Comparison of ENCODE assay signal across 20 cellular contexts in genomic region chr15:75228787-75229186, GRCh38. TPM values are rescaled to one million over a fixed set of nuclear protein-coding genes. Genes with fewer than 3 reads are reported as not detected.
A peak's percentile ranks its signal among the peaks of the same experiment; 100 is the strongest.
DNase-seq lines count a peak whose midpoint lies in the region; ATAC-seq and TF ChIP-seq lines count a peak whose summit lies in the region.
"Had no signal": no experiment of that assay in that cellular context is flagged by ENCODE, and none has a peak within 500 bp of the region (broad histone marks: within the 10 kb centered on the region; RNA-seq: fewer than 3 reads in every experiment).

No MANE protein-coding gene starts in this region.

- ATAC-seq in activated T-cell treated with anti-CD3 and anti-CD28 coated beads, Interleukin-2, amount 50 U/mL, for 72 hours (replicated peaks in 1 of 2), result no peak

- H3K27ac ChIP-seq in osteoblast (ENCODE audit: low read depth, low read length) (no peak overlapping the region), neural progenitor cell (no peak overlapping the region)
- H3K27ac ChIP-seq: 22Rv1, KMS-11 had no signal

- H3K36me3 ChIP-seq in osteoblast (ENCODE audit: insufficient read depth, low read length) (no peaks in the 10 kb centered on the region), neural progenitor cell (no peaks in the 10 kb centered on the region)

- no peak overlapping the region for H3K4me3 Mint-ChIP-seq in activated T-cell treated with anti-CD3 and anti-CD28 coated beads, Interleukin-2, amount 50 U/mL, for 24 hours
- no peak overlapping the region for H3K4me3 Mint-ChIP-seq in activated T-cell treated with anti-CD3 and anti-CD28 coated beads, Interleukin-2, amount 50 U/mL, for 72 hours
- no peak overlapping the region for H3K4me3 Mint-ChIP-seq in neural progenitor cell

- peak; percentile 16 for DNase-seq in activated T-cell treated with anti-CD3 and anti-CD28 coated beads, Interleukin-2, amount 50 U/mL, for 24 hours
- no peak for DNase-seq in activated T-cell treated with anti-CD3 and anti-CD28 coated beads, Interleukin-2, amount 50 U/mL, for 72 hours
- DNase-seq in 8988T (peak; percentile 3), HuH-7.5 (ENCODE audit: low spot score) (peak; percentile 10), osteoblast (ENCODE audit: insufficient read length, low spot score, missing footprints) (peak; percentile 62), neural progenitor cell (ENCODE audit: low spot score) (no peak), NCI-H69 (lab: John Stamatoyannopoulos, UW) (no peak), NCI-H146 treated with DMSO at 0.1 percent for 48 hours (lab: John Stamatoyannopoulos, UW; ENCODE audit: unreplicated experiment) (no peak)
- DNase-seq: DMS 273 treated with DMSO at 0.1 percent for 48 hours, GF-D8, MV-4-11, NCI-H187, NCI-H2107, NCI-H2227 treated with DMSO at 0.1 percent for 48 hours, NCI-H524, SIG-M5 had no signal

- H3K36me3 Mint-ChIP-seq in activated T-cell treated with anti-CD3 and anti-CD28 coated beads, Interleukin-2, amount 50 U/mL, for 24 hours (ENCODE audit: low read depth), result no peaks in the 10 kb centered on the region
- H3K36me3 Mint-ChIP-seq in activated T-cell treated with anti-CD3 and anti-CD28 coated beads, Interleukin-2, amount 50 U/mL, for 72 hours (ENCODE audit: insufficient read depth in 2 of 2), result no peaks in the 10 kb centered on the region
- H3K36me3 Mint-ChIP-seq in neural progenitor cell, result no peaks in the 10 kb centered on the region

- no peaks in the 10 kb centered on the region for H3K9me3 Mint-ChIP-seq in activated T-cell treated with anti-CD3 and anti-CD28 coated beads, Interleukin-2, amount 50 U/mL, for 24 hours
- no peaks in the 10 kb centered on the region for H3K9me3 Mint-ChIP-seq in activated T-cell treated with anti-CD3 and anti-CD28 coated beads, Interleukin-2, amount 50 U/mL, for 72 hours
- no peaks in the 10 kb centered on the region for H3K9me3 Mint-ChIP-seq in neural progenitor cell

- H3K79me2 ChIP-seq in osteoblast (ENCODE audit: insufficient read depth, low read length) (no peaks in the 10 kb centered on the region), neural progenitor cell (ENCODE audit: low read depth) (no peaks in the 10 kb centered on the region)

- no peaks in the 10 kb centered on the region for H3K4me1 Mint-ChIP-seq in activated T-cell treated with anti-CD3 and anti-CD28 coated beads, Interleukin-2, amount 50 U/mL, for 24 hours (ENCODE audit: low read depth)
- H3K4me1 Mint-ChIP-seq in activated T-cell treated with anti-CD3 and anti-CD28 coated beads, Interleukin-2, amount 50 U/mL, for 72 hours (ENCODE audit: low read depth), result no peaks in the 10 kb centered on the region
- H3K4me1 Mint-ChIP-seq in neural progenitor cell, result peaks cover 10% of the 10 kb centered on the region

- H3K4me3 ChIP-seq in osteoblast (ENCODE audit: insufficient read depth, low read length) (no peak overlapping the region), neural progenitor cell (no peak overlapping the region)

- H2AFZ ChIP-seq in osteoblast (ENCODE audit: low read length) (no peak overlapping the region), neural progenitor cell (replicated peaks) (no peak overlapping the region)

- H3K4me1 ChIP-seq in osteoblast (ENCODE audit: insufficient read depth, low read length) (no peaks in the 10 kb centered on the region), neural progenitor cell (no peaks in the 10 kb centered on the region)

- no peak overlapping the region for H3K27ac Mint-ChIP-seq in activated T-cell treated with anti-CD3 and anti-CD28 coated beads, Interleukin-2, amount 50 U/mL, for 24 hours
- H3K27ac Mint-ChIP-seq in activated T-cell treated with anti-CD3 and anti-CD28 coated beads, Interleukin-2, amount 50 U/mL, for 72 hours, result no peak overlapping the region
- no peak overlapping the region for H3K27ac Mint-ChIP-seq in neural progenitor cell

- peaks cover 24% of the 10 kb centered on the region for H3K27me3 Mint-ChIP-seq in activated T-cell treated with anti-CD3 and anti-CD28 coated beads, Interleukin-2, amount 50 U/mL, for 24 hours
- peaks cover 12% of the 10 kb centered on the region for H3K27me3 Mint-ChIP-seq in activated T-cell treated with anti-CD3 and anti-CD28 coated beads, Interleukin-2, amount 50 U/mL, for 72 hours (ENCODE audit: low read depth)
- peaks cover 8% of the 10 kb centered on the region for H3K27me3 Mint-ChIP-seq in neural progenitor cell (ENCODE audit: insufficient read depth, low read depth)

- H4K20me1 ChIP-seq in osteoblast (ENCODE audit: insufficient read depth, low read length) (peaks cover 4% of the 10 kb centered on the region), neural progenitor cell (ENCODE audit: low read depth) (no peaks in the 10 kb centered on the region)

- TF ChIP-seq CTCF in osteoblast (IDR thresholded peaks at IDR 0.05; ENCODE audit: extremely low read depth, low read depth, low read length) (no peak), neural progenitor cell (IDR thresholded peaks at IDR 0.05) (no peak)

- no peaks in the 10 kb centered on the region for H3F3A ChIP-seq in neural progenitor cell (ENCODE audit: low read depth)

- H3K9me3 ChIP-seq in osteoblast (ENCODE audit: low read depth, low read length), result no peaks in the 10 kb centered on the region
- no peaks in the 10 kb centered on the region for H3K9me3 ChIP-seq in neural progenitor cell (ENCODE audit: low read depth)

- H3K9ac ChIP-seq in neural progenitor cell, result no peak overlapping the region
- H3K9ac ChIP-seq: KMS-11 had no signal

- H3K4me2 ChIP-seq in osteoblast (ENCODE audit: insufficient read depth, low read length), result no peak overlapping the region
- no peak overlapping the region for H3K4me2 ChIP-seq in neural progenitor cell
- H3K4me2 ChIP-seq: KMS-11 had no signal

- H3K27me3 ChIP-seq in osteoblast (ENCODE audit: insufficient read depth, low read length) (peaks cover 30% of the 10 kb centered on the region), neural progenitor cell (no peaks in the 10 kb centered on the region)

RNA-seq across cellular contexts. Expression of gene C15orf39, which starts 27.1 kb away (rescaled TPM):
- total RNA-seq in activated T-cell treated with anti-CD3 and anti-CD28 coated beads, Interleukin-2, amount 50 U/mL, for 72 hours, result 10 to 100 TPM; 16.5 to 22.0 TPM
- 4.7 and 6.5 TPM in 2 replicates for total RNA-seq in osteoblast
- 1.2 and 7.1 TPM in 2 replicates for total RNA-seq in neural progenitor cell (ENCODE audit: low replicate concordance)

RNA-seq across cellular contexts. Expression of gene GOLGA6C, which starts 29.3 kb away (rescaled TPM):
- under 1 TPM in 1 of 2 donors, not detected in 1; 0.34 TPM for total RNA-seq in activated T-cell treated with anti-CD3 and anti-CD28 coated beads, Interleukin-2, amount 50 U/mL, for 72 hours
- total RNA-seq in osteoblast, result not detected in 2 replicates
- total RNA-seq in neural progenitor cell (ENCODE audit: low replicate concordance), result not detected in 2 replicates
- total RNA-seq: HT-29, RPMI7951 had no signal

RNA-seq across cellular contexts. Expression of gene GOLGA6D, which starts 53.8 kb away (rescaled TPM):
- under 1 TPM in 1 of 2 donors, not detected in 1; 0.55 TPM for total RNA-seq in activated T-cell treated with anti-CD3 and anti-CD28 coated beads, Interleukin-2, amount 50 U/mL, for 72 hours
- total RNA-seq in osteoblast (not detected in 2 replicates), neural progenitor cell (ENCODE audit: low replicate concordance) (not detected in 2 replicates)
- total RNA-seq: RPMI7951 had no signal

Comparison
In these comparisons a context has a peak if more than half of its experiments do, and no peak if none do; other contexts are left out.
1. DNase-seq: peak in activated T-cell treated with anti-CD3 and anti-CD28 coated beads, Interleukin-2, amount 50 U/mL, for 24 hours (single experiment), 8988T (single experiment), HuH-7.5 (single experiment) and osteoblast (single experiment); none in activated T-cell treated with anti-CD3 and anti-CD28 coated beads, Interleukin-2, amount 50 U/mL, for 72 hours (0 of 2), neural progenitor cell (single experiment), NCI-H69 (single experiment) and NCI-H146 treated with DMSO at 0.1 percent for 48 hours (single experiment).